In genomic region chr3:111956449-111956848, GRCh38 we compare ENCODE assay signal across 19 cellular contexts. TPM values are rescaled to one million over a fixed set of nuclear protein-coding genes. Genes with fewer than 3 reads are reported as not detected.
"Had no signal": no experiment of that assay in that cellular context is flagged by ENCODE, and none has a peak within 500 bp of the region (broad histone marks: within the 10 kb centered on the region; RNA-seq: fewer than 3 reads in every experiment).

No MANE protein-coding gene starts in this region.

- H3K27ac ChIP-seq: body of pancreas, transverse colon, vagina had no signal

- DNase-seq: activated CD4-positive, alpha-beta T cell treated with anti-CD3 and anti-CD28 coated beads, Interleukin-2, amount 50 U/mL, for 48 hours; amygdala; body of pancreas; caudate nucleus; left colon; midbrain; nephron progenitor cell; stimulated activated CD4-positive, alpha-beta T cell treated with anti-CD3 and anti-CD28 coated beads, Interleukin-12 subunit alpha, Interleukin-12 subunit beta, amount 100 ng/mL, for 4 hours; stimulated activated CD4-positive, alpha-beta T cell treated with anti-CD3 and anti-CD28 coated beads, Interleukin-1b, Interleukin-23, amount 100 ng/mL, for 48 hours; stimulated activated CD8-positive, alpha-beta memory T cell treated with anti-CD3 and anti-CD28 coated beads, Interleukin-4, amount 100 ng/mL, for 48 hours; stimulated activated naive CD4-positive, alpha-beta T cell; SW 1271; transverse colon had no signal

- H3K27me3 ChIP-seq: body of pancreas, transverse colon, vagina had no signal

- H3K4me1 ChIP-seq: body of pancreas had no signal

- H3K36me3 ChIP-seq: transverse colon had no signal

- H3K9me3 ChIP-seq: body of pancreas, transverse colon, vagina had no signal

- H3K4me3 ChIP-seq: body of pancreas, lung, transverse colon, vagina had no signal

- FAIRE-seq: colon, endometrium, TTC549 had no signal

RNA-seq across cellular contexts. Expression of gene TAGLN3, which starts 42.3 kb away (rescaled TPM):
- total RNA-seq: esophagus mucosa had no signal
